ENCODE assay signal across 1 cellular context in the genomic region with DNA sequence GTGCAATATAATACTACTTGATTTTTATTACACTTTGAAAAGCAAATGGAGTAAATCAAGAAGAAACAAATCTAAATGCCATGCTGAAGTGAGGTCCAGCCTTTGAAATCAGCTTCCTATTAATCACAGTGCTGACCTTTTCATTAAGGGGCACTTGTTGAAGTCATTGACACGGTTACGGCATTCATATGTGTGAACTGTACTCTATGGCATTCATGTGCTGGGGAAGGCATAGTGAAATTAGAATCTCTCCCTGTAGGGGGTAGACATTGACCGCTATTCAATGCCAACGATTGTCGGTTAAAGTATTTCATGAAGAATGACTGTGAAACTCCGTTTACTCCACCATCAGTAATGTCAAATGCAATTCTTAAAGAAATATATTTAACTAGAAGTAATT.
TF ChIP-seq lines count a peak whose summit lies in the region.

No MANE protein-coding gene starts in this region.

TF ChIP-seq in Ishikawa, 13 proteins besides CTCF, POLR2A, EP300 and RAD21 (continued from another document):
- TF ChIP-seq NFIC (IDR thresholded peaks at IDR 0.05), result peak; percentile 89
- TF ChIP-seq TAF1 (IDR thresholded peaks at IDR 0.05; ENCODE audit: low read depth), result no peak
- no peak for TF ChIP-seq CEBPB (IDR thresholded peaks at IDR 0.05)
- TF ChIP-seq CREB1 (IDR thresholded peaks at IDR 0.05; ENCODE audit: low read depth), result no peak
- TF ChIP-seq TCF12 (IDR thresholded peaks at IDR 0.05; ENCODE audit: low read depth), result peak; percentile 95
- no peak for TF ChIP-seq EGR1 (IDR thresholded peaks at IDR 0.05)
- TF ChIP-seq MAX (IDR thresholded peaks at IDR 0.05), result peak; percentile 47; the same call in 1 of the 2 replicates
- no peak for TF ChIP-seq YY1 (IDR thresholded peaks at IDR 0.05; ENCODE audit: low read depth)
- peak; percentile 94 for TF ChIP-seq TEAD4 (IDR thresholded peaks at IDR 0.05)
- TF ChIP-seq FOXM1 (IDR thresholded peaks at IDR 0.05; ENCODE audit: borderline replicate concordance, low read depth), result peak; percentile 96
- TF ChIP-seq ZBTB7A (IDR thresholded peaks at IDR 0.05; ENCODE audit: low read depth), result no peak
- TF ChIP-seq USF1 (IDR thresholded peaks at IDR 0.05), result no peak
